8 cellular contexts compared by ENCODE assay signal in genomic region chr17:29617481-29618271, GRCh38. TPM values are rescaled to one million over a fixed set of nuclear protein-coding genes. Genes with fewer than 3 reads are reported as not detected.
DNase-seq lines count a peak whose midpoint lies in the region; ATAC-seq, FAIRE-seq and TF ChIP-seq lines count a peak whose summit lies in the region.

No MANE protein-coding gene starts in this region.

- no peak overlapping the region for H3K27ac Mint-ChIP-seq in astrocyte (ENCODE audit: unreplicated experiment)

- peaks cover 2% of the 10 kb centered on the region for H3K36me3 Mint-ChIP-seq in astrocyte (ENCODE audit: low read depth, unreplicated experiment)

- TF ChIP-seq EP300 in sigmoid colon (IDR thresholded peaks at IDR 0.05): no peak

- WGBS in hepatocyte (ENCODE audit: low lambda C conversion rate, missing lambda C conversion rate): 15% methylated on average over 67 of the region's 68 CpGs
- WGBS in sigmoid colon, 2 donors: 2 to 3% methylated on average over 68 of the region's 68 CpGs

- H3K27ac ChIP-seq in KOPT-K1 (ENCODE audit: low read depth, low read length, poor library complexity, severe bottlenecking) (peak overlapping the region; percentile 46), astrocyte (ENCODE audit: low read depth, low read length) (no peak overlapping the region), hepatocyte (no peak overlapping the region), sigmoid colon (peak overlapping the region; percentile 10 to 68 (median 53))

- H3K4me2 ChIP-seq in astrocyte (ENCODE audit: low read length) (peak overlapping the region; percentile 62), hepatocyte (peak overlapping the region; percentile 81)

- H3K9me3 ChIP-seq in KOPT-K1 (ENCODE audit: insufficient read depth, low read length, poor library complexity, severe bottlenecking) (no peaks in the 10 kb centered on the region), astrocyte (ENCODE audit: insufficient read depth, low read depth, low read length) (no peaks in the 10 kb centered on the region), hepatocyte (ENCODE audit: low read depth) (no peaks in the 10 kb centered on the region), sigmoid colon (no peaks in the 10 kb centered on the region)

- H3K4me3 Mint-ChIP-seq in astrocyte (ENCODE audit: unreplicated experiment): no peak overlapping the region

- TF ChIP-seq POLR2A in sigmoid colon (IDR thresholded peaks at IDR 0.05): no peak

- no peaks in the 10 kb centered on the region for H3K9me2 ChIP-seq in hepatocyte (replicated peaks; ENCODE audit: insufficient read depth)

- H3K4me3 ChIP-seq in astrocyte (ENCODE audit: insufficient read depth, low read depth, low read length) (peak overlapping the region; percentile 31), hepatocyte (no peak overlapping the region), sigmoid colon (peak overlapping the region; percentile 3 to 44 (median 37))

- no peak overlapping the region for H3K9ac ChIP-seq in astrocyte (ENCODE audit: low read length)

- intact Hi-C loops in sigmoid colon (cut with DNase I): loop anchor here (5.0 to 10.0 kb wide), 2 partner anchors 35 to 147 kb away; no protein-coding TSS in a partner anchor

- H3K9me3 Mint-ChIP-seq in astrocyte (ENCODE audit: unreplicated experiment): no peaks in the 10 kb centered on the region

- no peak for ATAC-seq in HG03196 (IDR thresholded peaks at IDR 0.05; ENCODE audit: unreplicated experiment)

- FAIRE-seq in astrocyte (lab: Jason Lieb, UNC): no peak

- H3K27me3 Mint-ChIP-seq in astrocyte (ENCODE audit: low read depth, unreplicated experiment): peaks cover 8% of the 10 kb centered on the region

- H3K4me1 Mint-ChIP-seq in astrocyte (ENCODE audit: low read depth, unreplicated experiment): peaks cover 16% of the 10 kb centered on the region

- DNase-seq in T-helper 22 cell (ENCODE audit: low read depth) (peak; percentile 78), astrocyte (ENCODE audit: low read depth) (peak; percentile 45), hepatocyte (ENCODE audit: low spot score) (peak; percentile 83), sigmoid colon (peak; percentile 86), NCI-H2196 treated with DMSO at 0.1 percent for 48 hours (lab: John Stamatoyannopoulos, UW; ENCODE audit: unreplicated experiment) (no peak)

- TF ChIP-seq CTCF in GM12874 (IDR thresholded peaks at IDR 0.05; ENCODE audit: insufficient read depth, low read depth, low read length): peak; percentile 98
- TF ChIP-seq CTCF in astrocyte (IDR thresholded peaks at IDR 0.05; ENCODE audit: insufficient read depth, low read depth, low read length): peak; percentile 28
- TF ChIP-seq CTCF in hepatocyte (IDR thresholded peaks at IDR 0.05; ENCODE audit: poor library complexity): peak; percentile 67
- peak; percentile 30 to 65 (median 48) for TF ChIP-seq CTCF in sigmoid colon (IDR thresholded peaks at IDR 0.05)

- H2AFZ ChIP-seq in astrocyte (ENCODE audit: low read depth, low read length) (peak overlapping the region; percentile 67), hepatocyte (no peak overlapping the region)

- H3K79me2 ChIP-seq in astrocyte (ENCODE audit: insufficient read depth, low read length) (no peaks in the 10 kb centered on the region), hepatocyte (no peaks in the 10 kb centered on the region)

- H3K36me3 ChIP-seq in KOPT-K1 (ENCODE audit: insufficient read depth, low read length): no peaks in the 10 kb centered on the region
- H3K36me3 ChIP-seq in astrocyte (ENCODE audit: insufficient read depth, low read length): no peaks in the 10 kb centered on the region
- H3K36me3 ChIP-seq in hepatocyte (replicated peaks; ENCODE audit: insufficient read depth, low read depth): no peaks in the 10 kb centered on the region
- no peaks in the 10 kb centered on the region for H3K36me3 ChIP-seq in sigmoid colon

- peaks cover 10% of the 10 kb centered on the region for H3K27me3 ChIP-seq in astrocyte (ENCODE audit: insufficient read depth, low read length)
- H3K27me3 ChIP-seq in hepatocyte: peaks cover 81% of the 10 kb centered on the region
- no peaks in the 10 kb centered on the region for H3K27me3 ChIP-seq in sigmoid colon

- H3K4me1 ChIP-seq in astrocyte (ENCODE audit: insufficient read depth, low read length) (peaks cover 35% of the 10 kb centered on the region), hepatocyte (ENCODE audit: insufficient read depth) (peaks cover 28% of the 10 kb centered on the region), sigmoid colon (peaks cover 0 to 98% (median 84%) of the 10 kb centered on the region in 4 donors)

- H4K20me1 ChIP-seq in astrocyte (ENCODE audit: insufficient read depth, low read length) (peaks cover 16% of the 10 kb centered on the region), hepatocyte (ENCODE audit: insufficient read depth, poor library complexity, severe bottlenecking) (no peaks in the 10 kb centered on the region)

RNA-seq across cellular contexts. Expression of gene CORO6, which starts 5.0 kb away (rescaled TPM):
- total RNA-seq in astrocyte (8.9 and 9.5 TPM in 2 replicates), hepatocyte (0.83 and 1.5 TPM in 2 replicates), sigmoid colon (10 to 100 TPM; 23.9 to 94.4 (median 35.1) TPM)
- polyA plus RNA-seq in hepatocyte (1.9 and 3.4 TPM in 2 replicates), sigmoid colon (1 to 10 TPM in 2 of 3 donors, under 1 TPM in 1; 0.23 to 4.9 (median 3.0) TPM)

RNA-seq across cellular contexts. Expression of gene ANKRD13B, which starts 24.7 kb away (rescaled TPM):
- 16.3 and 17.9 TPM in 2 replicates for total RNA-seq in astrocyte
- total RNA-seq in hepatocyte: 3.5 and 5.1 TPM in 2 replicates
- 7.2 and 11.6 TPM in 2 replicates for polyA plus RNA-seq in hepatocyte
- 10 to 100 TPM in 1 of 4 donors, 1 to 10 TPM in 3; 5.4 to 17.2 (median 6.2) TPM for total RNA-seq in sigmoid colon
- polyA plus RNA-seq in sigmoid colon: 1 to 10 TPM; 1.6 to 5.2 (median 3.0) TPM

RNA-seq across cellular contexts. Expression of gene GIT1, which starts 28.2 kb away (rescaled TPM):
- 48.9 and 52.2 TPM in 2 replicates for total RNA-seq in astrocyte
- 18.6 and 20.0 TPM in 2 replicates for total RNA-seq in hepatocyte
- polyA plus RNA-seq in hepatocyte: 35.2 and 46.3 TPM in 2 replicates
- 10 to 100 TPM; 13.6 to 31.3 (median 16.8) TPM for total RNA-seq in sigmoid colon
- 10 to 100 TPM; 16.9 to 28.5 (median 18.0) TPM for polyA plus RNA-seq in sigmoid colon

RNA-seq across cellular contexts. Expression of gene TP53I13, which starts 49.2 kb away (rescaled TPM):
- total RNA-seq in astrocyte (31.7 and 31.8 TPM in 2 replicates), hepatocyte (43.4 and 52.9 TPM in 2 replicates), sigmoid colon (10 to 100 TPM; 28.8 to 41.8 (median 35.4) TPM)
- polyA plus RNA-seq in hepatocyte (92.9 and 94.2 TPM in 2 replicates), sigmoid colon (10 to 100 TPM; 14.4 to 79.0 (median 20.3) TPM)

RNA-seq across cellular contexts. Expression of gene ABHD15, which starts 50.8 kb away (rescaled TPM):
- total RNA-seq in astrocyte: 8.6 and 9.7 TPM in 2 replicates
- 16.8 and 19.2 TPM in 2 replicates for total RNA-seq in hepatocyte
- 11.0 and 11.8 TPM in 2 replicates for polyA plus RNA-seq in hepatocyte
- 10 to 100 TPM in 1 of 4 donors, 1 to 10 TPM in 3; 4.1 to 10.8 (median 6.7) TPM for total RNA-seq in sigmoid colon
- 10 to 100 TPM in 1 of 3 donors, 1 to 10 TPM in 2; 4.9 to 10.3 (median 5.4) TPM for polyA plus RNA-seq in sigmoid colon

Comparison
In these comparisons a context has a peak if more than half of its experiments do, and no peak if none do; other contexts are left out.
1. CTCF ChIP-seq: peak in every context shown above with its lines; median percentile 98 in GM12874; 67 in hepatocyte; 48 in sigmoid colon; 28 in astrocyte.
2. H3K27ac ChIP-seq: peak in KOPT-K1 (single experiment) and sigmoid colon (4 of 4); none in astrocyte (single experiment) and hepatocyte (single experiment).